Comparison of ENCODE assay signal across 19 cellular contexts in the genomic region with DNA sequence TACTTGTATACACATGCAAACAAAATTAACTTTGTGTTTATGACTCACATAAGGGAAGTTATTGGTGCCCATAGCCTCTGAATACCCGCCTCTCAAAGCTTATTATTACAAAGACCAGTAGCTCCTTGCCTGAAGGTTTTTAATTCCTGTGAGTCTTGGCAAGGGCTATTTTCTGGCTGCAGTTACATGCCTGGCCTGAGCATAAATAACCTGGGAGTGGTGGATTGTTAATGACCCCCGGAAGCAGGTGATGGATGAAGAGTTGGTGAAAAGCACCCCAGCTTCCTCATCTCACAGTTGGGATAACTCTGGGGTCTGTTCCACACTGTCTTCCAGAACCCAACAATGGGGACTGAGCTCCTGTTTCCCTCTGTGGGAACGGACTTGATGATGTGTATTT.
DNase-seq lines count a peak whose midpoint lies in the region; ATAC-seq and TF ChIP-seq lines count a peak whose summit lies in the region.
"Had no signal": no experiment of that assay in that cellular context is flagged by ENCODE, and none has a peak within 500 bp of the region (broad histone marks: within the 10 kb centered on the region; RNA-seq: fewer than 3 reads in every experiment).

No MANE protein-coding gene starts in this region.

- TF ChIP-seq EP300 in sigmoid colon (IDR thresholded peaks at IDR 0.05) = peak in 1 of 4 donors; percentile 4

- no peak for TF ChIP-seq POLR2A in sigmoid colon (IDR thresholded peaks at IDR 0.05)

- no peak for TF ChIP-seq CTCF in sigmoid colon (IDR thresholded peaks at IDR 0.05)

- H3K27ac ChIP-seq in right cardiac atrium (ENCODE audit: low read length) = peak overlapping the region; percentile 68
- peak overlapping the region; percentile 52 to 78 (median 70) for H3K27ac ChIP-seq in sigmoid colon
- H3K27ac ChIP-seq: skin epidermis had no signal

- H3K9me3 ChIP-seq in right cardiac atrium (ENCODE audit: control insufficient read depth, low read length) (no peaks in the 10 kb centered on the region), sigmoid colon (no peaks in the 10 kb centered on the region), HAP-1 (no peaks in the 10 kb centered on the region)
- H3K9me3 ChIP-seq: mucosa of descending colon had no signal

- ATAC-seq in right cardiac atrium = peak; percentile 64 to 71
- no peak for ATAC-seq in HG03457 (IDR thresholded peaks at IDR 0.05; ENCODE audit: unreplicated experiment)
- ATAC-seq in left lobe of liver = no peak
- ATAC-seq: GM12878, GM23338, mucosa of descending colon had no signal

- WGBS in right cardiac atrium = 37% methylated on average over 3 of the region's 3 CpGs
- WGBS in sigmoid colon, 2 donors = 63 to 73% methylated on average over 3 of the region's 3 CpGs

- intact Hi-C loops in right cardiac atrium (cut with DNase I) = no loop called here
- intact Hi-C loops in sigmoid colon (cut with DNase I) = no loop called here

- in situ Hi-C loops in HAP-1 (cut with MboI; ENCODE audit: low sequenced_read_pairs) = no loop called here

- DNase-seq in M059J (ENCODE audit: low read depth) (peak; percentile 77), astrocyte of the hippocampus (ENCODE audit: low read depth, low spot score) (peak; percentile 48), right cardiac atrium (no peak), sigmoid colon (no peak), HAP-1 (ENCODE audit: low spot score in 2 of 2) (no peak), left lobe of liver (ENCODE audit: low spot score) (no peak)
- DNase-seq: activated CD4-positive, alpha-beta T cell treated with anti-CD3 and anti-CD28 coated beads, Interleukin-2, amount 50 U/mL, for 4 hours; activated naive CD4-positive, alpha-beta T cell treated with Interleukin-2 at 50 U/mL for 16 hours; cortex of kidney; erythroblast; GDM1; kidney; mucosa of descending colon; NCI-H1092 treated with DMSO at 0.1 percent for 48 hours; nucleus accumbens had no signal

- no peak overlapping the region for H3K4me3 ChIP-seq in right cardiac atrium (ENCODE audit: low read length)
- no peak overlapping the region for H3K4me3 ChIP-seq in sigmoid colon
- H3K4me3 ChIP-seq in HAP-1 = no peak overlapping the region
- H3K4me3 ChIP-seq: GM12878, GM23338, mucosa of descending colon, skin epidermis had no signal

- H3K36me3 ChIP-seq in sigmoid colon = no peaks in the 10 kb centered on the region
- no peaks in the 10 kb centered on the region for H3K36me3 ChIP-seq in HAP-1 (replicated peaks)

- H3K4me1 ChIP-seq in right cardiac atrium (ENCODE audit: control insufficient read depth, insufficient read depth, low read length) (peaks cover 6% of the 10 kb centered on the region), sigmoid colon (peaks cover 0 to 66% (median 46%) of the 10 kb centered on the region in 4 donors), HAP-1 (no peaks in the 10 kb centered on the region)

- no peaks in the 10 kb centered on the region for H3K27me3 ChIP-seq in right cardiac atrium (ENCODE audit: control insufficient read depth, insufficient read depth)
- no peaks in the 10 kb centered on the region for H3K27me3 ChIP-seq in sigmoid colon
- H3K27me3 ChIP-seq in HAP-1 (ENCODE audit: low read depth) = no peaks in the 10 kb centered on the region

Comparison
In these comparisons a context has a peak if more than half of its experiments do, and no peak if none do; other contexts are left out.
1. DNase-seq: peak in M059J (single experiment) and astrocyte of the hippocampus (single experiment); none in right cardiac atrium (0 of 3), sigmoid colon (single experiment), HAP-1 (0 of 2) and left lobe of liver (single experiment).
2. ATAC-seq: peak in right cardiac atrium (2 of 2); none in HG03457 (single experiment) and left lobe of liver (single experiment).